Comparison of ENCODE assay signal across 8 cellular contexts in genomic region chr19:17448190-17448967, GRCh38. TPM values are rescaled to one million over a fixed set of nuclear protein-coding genes. Genes with fewer than 3 reads are reported as not detected.
A peak's percentile ranks its signal among the peaks of the same experiment; 100 is the strongest.
DNase-seq lines count a peak whose midpoint lies in the region; ATAC-seq and TF ChIP-seq lines count a peak whose summit lies in the region.

Gene TMEM221, minus strand, starts transcription at chr19:17448668. Its CDS starts 206 bp downstream, at chr19:17448462.

- 3 to 6% methylated on average over 16 to 23 of the region's 77 CpGs for WGBS in upper lobe of left lung, 2 donors

- ATAC-seq in upper lobe of left lung (ENCODE audit: low FRiP score in 2 of 2) (peak; percentile 60 to 88), HG03432 (IDR thresholded peaks at IDR 0.05; ENCODE audit: unreplicated experiment) (no peak)

- H3K4me1 ChIP-seq in Caco-2 (no peaks in the 10 kb centered on the region), upper lobe of left lung (peaks cover 7 to 15% (median 8%) of the 10 kb centered on the region in 4 donors)

- BruUV-seq in Caco-2 (replicated peaks; lab: Mats Ljungman, UMichigan) = no TSS peak

- DNase-seq in Caco-2 (peak; percentile 46 to 69), endothelial cell (ENCODE audit: low spot score) (peak; percentile 74), nephron progenitor cell (peak; percentile 73), upper lobe of left lung (peak in 1 of 2 donors; percentile 91), NCI-H774 (lab: John Stamatoyannopoulos, UW) (no peak)
- peak; percentile 52 for DNase-seq in activated CD4-positive, alpha-beta memory T cell treated with anti-CD3 and anti-CD28 coated beads, Interleukin-2, amount 10 ng/mL, durations not matched to agents 7 days and 5 days

- H3K4me3 Mint-ChIP-seq in Caco-2 (ENCODE audit: unreplicated experiment) = peak within 1 kb of the TSS; percentile 58
- no peak within 1 kb of the TSS for H3K4me3 Mint-ChIP-seq in activated CD4-positive, alpha-beta memory T cell treated with anti-CD3 and anti-CD28 coated beads, Interleukin-2, amount 10 ng/mL, durations not matched to agents 7 days and 5 days
- H3K4me3 Mint-ChIP-seq in endothelial cell (ENCODE audit: unreplicated experiment) = peak within 1 kb of the TSS; percentile 56
- H3K4me3 Mint-ChIP-seq in nephron progenitor cell = peak within 1 kb of the TSS; percentile 71

- H3K27me3 ChIP-seq in Caco-2 (replicated peaks; ENCODE audit: control insufficient read depth, insufficient read depth, low read length) (no peaks in the 10 kb centered on the region), upper lobe of left lung (peaks cover 0 to 7% (median 3%) of the 10 kb centered on the region in 4 donors)

- H3K36me3 Mint-ChIP-seq in Caco-2 (ENCODE audit: insufficient read depth, unreplicated experiment) (no peaks in the 10 kb centered on the region), endothelial cell (ENCODE audit: low read depth, unreplicated experiment) (no peaks in the 10 kb centered on the region), nephron progenitor cell (ENCODE audit: low read depth) (no peaks in the 10 kb centered on the region)
- peaks cover 3% of the 10 kb centered on the region for H3K36me3 Mint-ChIP-seq in activated CD4-positive, alpha-beta memory T cell treated with anti-CD3 and anti-CD28 coated beads, Interleukin-2, amount 10 ng/mL, durations not matched to agents 7 days and 5 days (ENCODE audit: low read depth)

- no peaks in the 10 kb centered on the region for H3K9me3 ChIP-seq in Caco-2
- no peaks in the 10 kb centered on the region for H3K9me3 ChIP-seq in upper lobe of left lung

- POLR2A ChIA-PET in Caco-2 (lab: Charles Lee) = interaction anchor here (0.6 kb wide), 1 partner anchor 19 kb away, joined by 6 read pairs; no protein-coding TSS in a partner anchor
- POLR2A ChIA-PET in activated CD4-positive, alpha-beta memory T cell treated with anti-CD3 and anti-CD28 coated beads, Interleukin-2, amount 10 ng/mL, durations not matched to agents 7 days and 5 days (lab: Charles Lee) = no interaction called here

- H3K36me3 ChIP-seq in Caco-2 (ENCODE audit: control insufficient read depth, insufficient read depth, low read length) = no peaks in the 10 kb centered on the region
- no peaks in the 10 kb centered on the region for H3K36me3 ChIP-seq in upper lobe of left lung

- TF ChIP-seq POLR2A in upper lobe of left lung (IDR thresholded peaks at IDR 0.05) = no peak

- H3K27ac ChIP-seq in upper lobe of left lung = no peak within 1 kb of the TSS

- TF ChIP-seq CTCF in Caco-2 (IDR thresholded peaks at IDR 0.05; ENCODE audit: insufficient read depth in 1 of 2, low read depth in 1 of 2, low read length in 1 of 2, severe bottlenecking in 1 of 2, unreplicated experiment in 1 of 2) (peak; percentile 45 to 61), LNCAP (IDR thresholded peaks at IDR 0.05) (peak; percentile 38), endothelial cell (IDR thresholded peaks at IDR 0.05; ENCODE audit: unreplicated experiment) (peak; percentile 37), nephron progenitor cell (IDR thresholded peaks at IDR 0.05) (peak; percentile 53), upper lobe of left lung (IDR thresholded peaks at IDR 0.05) (peak in 5 of 6 experiments; percentile 15 to 56 (median 24))

- H3K27ac Mint-ChIP-seq in Caco-2 (ENCODE audit: unreplicated experiment) = no peak within 1 kb of the TSS
- no peak within 1 kb of the TSS for H3K27ac Mint-ChIP-seq in activated CD4-positive, alpha-beta memory T cell treated with anti-CD3 and anti-CD28 coated beads, Interleukin-2, amount 10 ng/mL, durations not matched to agents 7 days and 5 days
- H3K27ac Mint-ChIP-seq in endothelial cell (ENCODE audit: unreplicated experiment) = no peak within 1 kb of the TSS
- H3K27ac Mint-ChIP-seq in nephron progenitor cell = no peak within 1 kb of the TSS

- H3K27me3 Mint-ChIP-seq in Caco-2 (ENCODE audit: insufficient read depth, unreplicated experiment) = no peaks in the 10 kb centered on the region
- H3K27me3 Mint-ChIP-seq in activated CD4-positive, alpha-beta memory T cell treated with anti-CD3 and anti-CD28 coated beads, Interleukin-2, amount 10 ng/mL, durations not matched to agents 7 days and 5 days = peaks cover 17% of the 10 kb centered on the region
- H3K27me3 Mint-ChIP-seq in endothelial cell (ENCODE audit: unreplicated experiment) = peaks cover 6% of the 10 kb centered on the region
- peaks cover 52% of the 10 kb centered on the region for H3K27me3 Mint-ChIP-seq in nephron progenitor cell (ENCODE audit: low read depth, poor library complexity)

- CTCF ChIA-PET in Caco-2 (lab: Charles Lee) = interaction anchor here (0.7 to 0.8 kb wide), 2 partner anchors 14 to 29 kb away, joined by 4 to 5 read pairs; partner anchors contain the start of gene MVB12A
- CTCF ChIA-PET in activated CD4-positive, alpha-beta memory T cell treated with anti-CD3 and anti-CD28 coated beads, Interleukin-2, amount 10 ng/mL, durations not matched to agents 7 days and 5 days (lab: Charles Lee) = interaction anchor here (0.6 to 1.4 kb wide), 8 partner anchors 20 to 411 kb away, joined by 3 to 7 read pairs (median 4); partner anchors contain the start of genes MVB12A and RPL18A

- H3K9me3 Mint-ChIP-seq in Caco-2 (ENCODE audit: unreplicated experiment) (no peaks in the 10 kb centered on the region), endothelial cell (ENCODE audit: unreplicated experiment) (no peaks in the 10 kb centered on the region), nephron progenitor cell (peaks cover 8% of the 10 kb centered on the region)
- H3K9me3 Mint-ChIP-seq in activated CD4-positive, alpha-beta memory T cell treated with anti-CD3 and anti-CD28 coated beads, Interleukin-2, amount 10 ng/mL, durations not matched to agents 7 days and 5 days = no peaks in the 10 kb centered on the region

- TF ChIP-seq EP300 in upper lobe of left lung (IDR thresholded peaks at IDR 0.05) = no peak

- H3K4me1 Mint-ChIP-seq in Caco-2 (ENCODE audit: low read depth, unreplicated experiment) (no peaks in the 10 kb centered on the region), endothelial cell (ENCODE audit: unreplicated experiment) (no peaks in the 10 kb centered on the region), nephron progenitor cell (peaks cover 7% of the 10 kb centered on the region)
- H3K4me1 Mint-ChIP-seq in activated CD4-positive, alpha-beta memory T cell treated with anti-CD3 and anti-CD28 coated beads, Interleukin-2, amount 10 ng/mL, durations not matched to agents 7 days and 5 days = peaks cover 19% of the 10 kb centered on the region

- intact Hi-C loops in Caco-2 (cut with micrococcal nuclease; ENCODE audit: unreplicated experiment) = no loop called here

- H3K4me3 ChIP-seq in Caco-2 (ENCODE audit: low read depth, low read length) = peak within 1 kb of the TSS; percentile 47
- H3K4me3 ChIP-seq in upper lobe of left lung = peak within 1 kb of the TSS; percentile 18 to 55 (median 45)

RNA-seq across cellular contexts. Expression of gene TMEM221, which starts in this region (rescaled TPM):
- total RNA-seq in Caco-2 (2022) (0.37 TPM in 1 of 2 replicates, not detected in the other), endothelial cell (ENCODE audit: unreplicated experiment) (1.4 TPM), upper lobe of left lung (under 1 TPM in 1 of 6 donors, not detected in 5; 0.14 TPM)
- not detected for total RNA-seq in activated CD4-positive, alpha-beta memory T cell treated with anti-CD3 and anti-CD28 coated beads, Interleukin-2, amount 10 ng/mL, durations not matched to agents 7 days and 5 days

Comparison
In these comparisons a context has a peak if more than half of its experiments do, and no peak if none do; other contexts are left out.
1. Peak in DNase-seq and H3K4me3 ChIP-seq in Caco-2; RNA of the gene not detected or under 1 TPM.
2. Peak in DNase-seq in activated CD4-positive, alpha-beta memory T cell treated with anti-CD3 and anti-CD28 coated beads, Interleukin-2, amount 10 ng/mL, durations not matched to agents 7 days and 5 days; RNA of the gene not detected or under 1 TPM.
3. Peak in ATAC-seq and H3K4me3 ChIP-seq in upper lobe of left lung; RNA of the gene not detected or under 1 TPM.